ENCODE assay signal across 8 cellular contexts in genomic region chr9:111039203-111039907, GRCh38. TPM values are rescaled to one million over a fixed set of nuclear protein-coding genes. Genes with fewer than 3 reads are reported as not detected.
A peak's percentile ranks its signal among the peaks of the same experiment; 100 is the strongest.
DNase-seq lines count a peak whose midpoint lies in the region; ATAC-seq and TF ChIP-seq lines count a peak whose summit lies in the region.

No MANE protein-coding gene starts in this region.

- H3K4me2 ChIP-seq in osteoblast (ENCODE audit: insufficient read depth, low read length): peak overlapping the region; percentile 92

- H3K4me3 ChIP-seq in osteoblast (ENCODE audit: insufficient read depth, low read length) (peak overlapping the region; percentile 88), WERI-Rb-1 (ENCODE audit: low read depth, low read length) (no peak overlapping the region)

- peak; percentile 50 for ATAC-seq in esophagus mucosa

- H3K79me2 ChIP-seq in osteoblast (ENCODE audit: insufficient read depth, low read length): peaks cover 35% of the 10 kb centered on the region

- peak; percentile 69 for DNase-seq in Caki2 (ENCODE audit: low read depth)
- DNase-seq in HuH-7 (ENCODE audit: low spot score): peak; percentile 27
- no peak for DNase-seq in osteoblast (ENCODE audit: insufficient read length, low spot score, missing footprints)
- no peak for DNase-seq in NCI-H526 (lab: John Stamatoyannopoulos, UW)
- no peak for DNase-seq in DMS114 treated with DMSO at 0.1 percent for 48 hours (lab: John Stamatoyannopoulos, UW; ENCODE audit: unreplicated experiment)
- DNase-seq in WERI-Rb-1: no peak
- DNase-seq in GDM1 (lab: John Stamatoyannopoulos, UW): no peak

- H3K27ac ChIP-seq in osteoblast (ENCODE audit: low read depth, low read length) (peak overlapping the region; percentile 64), WERI-Rb-1 (no peak overlapping the region)

- H3K27me3 ChIP-seq in osteoblast (ENCODE audit: insufficient read depth, low read length) (no peaks in the 10 kb centered on the region), WERI-Rb-1 (ENCODE audit: insufficient read depth, low read depth, severe bottlenecking) (peaks cover 89% of the 10 kb centered on the region)

- TF ChIP-seq CTCF in osteoblast (IDR thresholded peaks at IDR 0.05; ENCODE audit: extremely low read depth, low read depth, low read length) (no peak), WERI-Rb-1 (IDR thresholded peaks at IDR 0.05; ENCODE audit: low read depth, low read length) (no peak)

- in situ Hi-C loops in Caki2 (cut with HindIII; ENCODE audit: low pct_unique_long_range_greater_than_20kb, low sequenced_read_pairs): no loop called here

- H3K9me3 ChIP-seq in osteoblast (ENCODE audit: low read depth, low read length) (no peaks in the 10 kb centered on the region), WERI-Rb-1 (ENCODE audit: severe bottlenecking) (no peaks in the 10 kb centered on the region)

- H3K4me1 ChIP-seq in osteoblast (ENCODE audit: insufficient read depth, low read length): peaks cover 27% of the 10 kb centered on the region

- peak overlapping the region; percentile 75 for H2AFZ ChIP-seq in osteoblast (ENCODE audit: low read length)

- H4K20me1 ChIP-seq in osteoblast (ENCODE audit: insufficient read depth, low read length): peaks cover 15% of the 10 kb centered on the region

- no peaks in the 10 kb centered on the region for H3K36me3 ChIP-seq in osteoblast (ENCODE audit: insufficient read depth, low read length)
- H3K36me3 ChIP-seq in WERI-Rb-1: no peaks in the 10 kb centered on the region

RNA-seq across cellular contexts. Expression of gene LPAR1, which starts 1.1 kb away (rescaled TPM):
- 28.2 and 36.2 TPM in 2 replicates for total RNA-seq in Caki2 (2014; rRNA removed; shearing (Covaris generic); ENCODE audit: low replicate concordance)
- total RNA-seq in esophagus mucosa: 7.5 TPM
- 119 and 151 TPM in 2 replicates for total RNA-seq in osteoblast

Comparison
In these comparisons a context has a peak if more than half of its experiments do, and no peak if none do; other contexts are left out.
1. DNase-seq: peak in Caki2 (single experiment) and HuH-7 (single experiment); none in osteoblast (single experiment), NCI-H526 (0 of 2), DMS114 treated with DMSO at 0.1 percent for 48 hours (single experiment), WERI-Rb-1 (single experiment) and GDM1 (single experiment).